Comparison of ENCODE assay signal across 11 cellular contexts in genomic region chr15:79811406-79812405, GRCh38.
DNase-seq lines count a peak whose midpoint lies in the region; ATAC-seq and TF ChIP-seq lines count a peak whose summit lies in the region.
"Had no signal": no experiment of that assay in that cellular context is flagged by ENCODE, and none has a peak within 500 bp of the region (broad histone marks: within the 10 kb centered on the region; RNA-seq: fewer than 3 reads in every experiment).

No MANE protein-coding gene starts in this region.

- no peaks in the 10 kb centered on the region for H3F3A ChIP-seq in smooth muscle cell (ENCODE audit: low read depth)

- H3K27me3 Mint-ChIP-seq in activated CD8-positive, alpha-beta T cell treated with anti-CD3 and anti-CD28 coated beads, Interleukin-2, amount 10 ng/mL, durations not matched to agents 7 days and 5 days (ENCODE audit: low read depth): no peaks in the 10 kb centered on the region
- H3K27me3 Mint-ChIP-seq: CD4-positive, alpha-beta T cell; stimulated activated naive B cell treated with anti-CD40 and anti-IgM and Interleukin-4, amounts not matched to agents 10 μg/mL and 1 μg/mL and 100 μg/mL, for 72 hours had no signal

- H3K9me3 Mint-ChIP-seq in activated CD8-positive, alpha-beta T cell treated with anti-CD3 and anti-CD28 coated beads, Interleukin-2, amount 10 ng/mL, durations not matched to agents 7 days and 5 days (ENCODE audit: insufficient read depth): peaks cover 5% of the 10 kb centered on the region
- H3K9me3 Mint-ChIP-seq: CD4-positive, alpha-beta T cell; stimulated activated naive B cell treated with anti-CD40 and anti-IgM and Interleukin-4, amounts not matched to agents 10 μg/mL and 1 μg/mL and 100 μg/mL, for 72 hours had no signal

- CTCF ChIA-PET in activated CD8-positive, alpha-beta T cell treated with anti-CD3 and anti-CD28 coated beads, Interleukin-2, amount 10 ng/mL, durations not matched to agents 7 days and 5 days (lab: Charles Lee): no interaction called here

- H3K4me2 ChIP-seq in fibroblast of lung (ENCODE audit: extremely low read depth, insufficient read depth, low read length): no peak overlapping the region
- no peak overlapping the region for H3K4me2 ChIP-seq in smooth muscle cell

- H3K27me3 ChIP-seq in fibroblast of lung (ENCODE audit: control insufficient read depth, insufficient read depth, low read length) (no peaks in the 10 kb centered on the region), smooth muscle cell (ENCODE audit: low read depth) (no peaks in the 10 kb centered on the region)

- H3K4me3 Mint-ChIP-seq in activated CD8-positive, alpha-beta T cell treated with anti-CD3 and anti-CD28 coated beads, Interleukin-2, amount 10 ng/mL, durations not matched to agents 7 days and 5 days: no peak overlapping the region
- H3K4me3 Mint-ChIP-seq: CD4-positive, alpha-beta T cell; stimulated activated naive B cell treated with anti-CD40 and anti-IgM and Interleukin-4, amounts not matched to agents 10 μg/mL and 1 μg/mL and 100 μg/mL, for 72 hours had no signal

- no peaks in the 10 kb centered on the region for H3K36me3 Mint-ChIP-seq in activated CD8-positive, alpha-beta T cell treated with anti-CD3 and anti-CD28 coated beads, Interleukin-2, amount 10 ng/mL, durations not matched to agents 7 days and 5 days (ENCODE audit: low read depth)
- H3K36me3 Mint-ChIP-seq: stimulated activated naive B cell treated with anti-CD40 and anti-IgM and Interleukin-4, amounts not matched to agents 10 μg/mL and 1 μg/mL and 100 μg/mL, for 72 hours had no signal

- DNase-seq in DMS 273 (lab: John Stamatoyannopoulos, UW; ENCODE audit: unreplicated experiment) (peak; percentile 90), NCI-H524 treated with DMSO at 0.1 percent for 48 hours (lab: John Stamatoyannopoulos, UW) (peak; percentile 35), fibroblast of lung (ENCODE audit: low read depth in 2 of 2) (peak; percentile 57 to 61), omental fat pad (ENCODE audit: low spot score) (no peak), smooth muscle cell (lab: John Stamatoyannopoulos, UW; ENCODE audit: unreplicated experiment) (no peak), activated gamma-delta T cell treated with Interleukin-2 at 50 U/mL for 16 hours (no peak)
- DNase-seq in activated CD4-positive, CD25-positive, alpha-beta regulatory T cell treated with anti-CD3 and anti-CD28 coated beads, Interleukin-2, amount 50 U/mL, for 72 hours: no peak
- no peak for DNase-seq in activated CD8-positive, alpha-beta T cell treated with anti-CD3 and anti-CD28 coated beads, Interleukin-2, amount 10 ng/mL, durations not matched to agents 7 days and 5 days
- DNase-seq: CD4-positive, alpha-beta T cell; stimulated activated naive B cell treated with anti-CD40 and anti-IgM and Interleukin-4, amounts not matched to agents 10 μg/mL and 1 μg/mL and 100 μg/mL, for 72 hours had no signal

- 82% methylated on average over 15 of the region's 15 CpGs for WGBS in smooth muscle cell (ENCODE audit: low lambda C conversion rate)

- H3K4me3 ChIP-seq in fibroblast of lung (replicated peaks in 1 of 4; ENCODE audit: control extremely low read depth in 1 of 4, insufficient read depth in 1 of 4, low read depth in 3 of 4, low read length in 4 of 4): no peak overlapping the region
- H3K4me3 ChIP-seq in smooth muscle cell: no peak overlapping the region
- H3K4me3 ChIP-seq: skin epidermis had no signal

- H3K27ac ChIP-seq in fibroblast of lung (ENCODE audit: insufficient read depth, low read length): no peak overlapping the region
- H3K27ac ChIP-seq in smooth muscle cell (ENCODE audit: low read depth): no peak overlapping the region
- H3K27ac ChIP-seq: skin epidermis had no signal

- no peaks in the 10 kb centered on the region for H3K36me3 ChIP-seq in fibroblast of lung (ENCODE audit: control insufficient read depth, insufficient read depth, low read length)
- no peaks in the 10 kb centered on the region for H3K36me3 ChIP-seq in smooth muscle cell (ENCODE audit: low read depth)

- H3K79me2 ChIP-seq in fibroblast of lung (ENCODE audit: control insufficient read depth, insufficient read depth, low read length) (no peaks in the 10 kb centered on the region), smooth muscle cell (ENCODE audit: low read depth) (no peaks in the 10 kb centered on the region)

- H3K9ac ChIP-seq in fibroblast of lung (ENCODE audit: insufficient read depth, low read length) (no peak overlapping the region), smooth muscle cell (ENCODE audit: low read depth) (no peak overlapping the region)

- H4K20me1 ChIP-seq in fibroblast of lung (ENCODE audit: control insufficient read depth, extremely low read depth, insufficient read depth, low read length): no peaks in the 10 kb centered on the region
- no peaks in the 10 kb centered on the region for H4K20me1 ChIP-seq in smooth muscle cell (ENCODE audit: low read depth)

- no peak overlapping the region for H3K27ac Mint-ChIP-seq in activated CD8-positive, alpha-beta T cell treated with anti-CD3 and anti-CD28 coated beads, Interleukin-2, amount 10 ng/mL, durations not matched to agents 7 days and 5 days
- H3K27ac Mint-ChIP-seq: CD4-positive, alpha-beta T cell; stimulated activated naive B cell treated with anti-CD40 and anti-IgM and Interleukin-4, amounts not matched to agents 10 μg/mL and 1 μg/mL and 100 μg/mL, for 72 hours had no signal

- H3K9me3 ChIP-seq in fibroblast of lung (ENCODE audit: control insufficient read depth, insufficient read depth, low read depth, low read length): no peaks in the 10 kb centered on the region
- H3K9me3 ChIP-seq in smooth muscle cell (replicated peaks; ENCODE audit: low read depth): no peaks in the 10 kb centered on the region

- no peaks in the 10 kb centered on the region for H3K4me1 Mint-ChIP-seq in activated CD8-positive, alpha-beta T cell treated with anti-CD3 and anti-CD28 coated beads, Interleukin-2, amount 10 ng/mL, durations not matched to agents 7 days and 5 days (ENCODE audit: low read depth)

- H3K4me1 ChIP-seq in fibroblast of lung (ENCODE audit: control insufficient read depth, extremely low read depth, insufficient read depth, low read length) (no peaks in the 10 kb centered on the region), smooth muscle cell (ENCODE audit: low read depth) (no peaks in the 10 kb centered on the region)

- POLR2A ChIA-PET in activated CD8-positive, alpha-beta T cell treated with anti-CD3 and anti-CD28 coated beads, Interleukin-2, amount 10 ng/mL, durations not matched to agents 7 days and 5 days (lab: Charles Lee): no interaction called here

- TF ChIP-seq CTCF in fibroblast of lung (conservative IDR thresholded peaks at IDR 0.05 in 1 of 2, IDR thresholded peaks at IDR 0.05 in 1 of 2; ENCODE audit: low read depth in 1 of 2, low read length in 2 of 2) (no peak), omental fat pad (IDR thresholded peaks at IDR 0.05) (no peak), smooth muscle cell (IDR thresholded peaks at IDR 0.05; ENCODE audit: borderline replicate concordance, insufficient read depth, poor library complexity, severe bottlenecking) (no peak)

- no peak overlapping the region for H2AFZ ChIP-seq in fibroblast of lung (ENCODE audit: low read length)
- no peak overlapping the region for H2AFZ ChIP-seq in smooth muscle cell (ENCODE audit: low read depth)

- peak; percentile 65 for ATAC-seq in omental fat pad (ENCODE audit: low FRiP score)
- ATAC-seq in activated CD8-positive, alpha-beta T cell treated with anti-CD3 and anti-CD28 coated beads, Interleukin-2, amount 10 ng/mL, durations not matched to agents 7 days and 5 days: no peak
- ATAC-seq: stimulated activated naive B cell treated with anti-CD40 and anti-IgM and Interleukin-4, amounts not matched to agents 10 μg/mL and 1 μg/mL and 100 μg/mL, for 72 hours had no signal

Comparison
In these comparisons a context has a peak if more than half of its experiments do, and no peak if none do; other contexts are left out.
1. DNase-seq: peak in DMS 273 (single experiment), NCI-H524 treated with DMSO at 0.1 percent for 48 hours (single experiment) and fibroblast of lung (2 of 2); none in omental fat pad (single experiment), smooth muscle cell (single experiment), activated CD4-positive, CD25-positive, alpha-beta regulatory T cell treated with anti-CD3 and anti-CD28 coated beads, Interleukin-2, amount 50 U/mL, for 72 hours (single experiment), activated CD8-positive, alpha-beta T cell treated with anti-CD3 and anti-CD28 coated beads, Interleukin-2, amount 10 ng/mL, durations not matched to agents 7 days and 5 days (single experiment) and activated gamma-delta T cell treated with Interleukin-2 at 50 U/mL for 16 hours (single experiment).